Comparison of ENCODE assay signal across 10 cellular contexts in genomic region chr5:95086932-95087818, GRCh38.
A peak's percentile ranks its signal among the peaks of the same experiment; 100 is the strongest.
DNase-seq lines count a peak whose midpoint lies in the region; ATAC-seq and TF ChIP-seq lines count a peak whose summit lies in the region.
"Had no signal": no experiment of that assay in that cellular context is flagged by ENCODE, and none has a peak within 500 bp of the region (broad histone marks: within the 10 kb centered on the region; RNA-seq: fewer than 3 reads in every experiment).

No MANE protein-coding gene starts in this region.

- H3K36me3 Mint-ChIP-seq in progenitor cell of endocrine pancreas (ENCODE audit: insufficient read depth) (no peaks in the 10 kb centered on the region), glutamatergic neuron (ENCODE audit: unreplicated experiment) (no peaks in the 10 kb centered on the region)

- TF ChIP-seq CTCF in progenitor cell of endocrine pancreas (IDR thresholded peaks at IDR 0.05; ENCODE audit: unreplicated experiment) (no peak), glutamatergic neuron (IDR thresholded peaks at IDR 0.05; ENCODE audit: partially characterized antibody, unreplicated experiment) (no peak)

- H3K27me3 Mint-ChIP-seq in progenitor cell of endocrine pancreas (no peaks in the 10 kb centered on the region), glutamatergic neuron (ENCODE audit: unreplicated experiment) (no peaks in the 10 kb centered on the region)

- peak; percentile 41 for ATAC-seq in HG02840 (IDR thresholded peaks at IDR 0.05; ENCODE audit: low FRiP score, unreplicated experiment)

- H3K27ac Mint-ChIP-seq in progenitor cell of endocrine pancreas, result peak overlapping the region; percentile 74
- H3K27ac Mint-ChIP-seq in glutamatergic neuron (ENCODE audit: unreplicated experiment), result no peak overlapping the region

- DNase-seq in SIG-M5 treated with dmso at 0.1 percent for 504 hours (lab: John Stamatoyannopoulos, UW; ENCODE audit: unreplicated experiment) (peak; percentile 21), SIG-M5 (lab: John Stamatoyannopoulos, UW) (no peak), Kasumi-1 (lab: John Stamatoyannopoulos, UW) (peak; percentile 60 to 62), progenitor cell of endocrine pancreas (ENCODE audit: low spot score, unreplicated experiment) (no peak), DMS114 treated with DMSO at 0.1 percent for 48 hours (lab: John Stamatoyannopoulos, UW; ENCODE audit: unreplicated experiment) (no peak), glutamatergic neuron (no peak)
- no peak for DNase-seq in activated naive CD4-positive, alpha-beta T cell treated with Interleukin-2 at 50 U/mL for 16 hours
- DNase-seq: heart right ventricle, Peyer's patch had no signal

- no peak overlapping the region for H3K4me3 Mint-ChIP-seq in progenitor cell of endocrine pancreas (ENCODE audit: low read depth)
- no peak overlapping the region for H3K4me3 Mint-ChIP-seq in glutamatergic neuron (ENCODE audit: unreplicated experiment)

- H3K4me1 Mint-ChIP-seq in progenitor cell of endocrine pancreas (ENCODE audit: low read depth), result no peaks in the 10 kb centered on the region
- H3K4me1 Mint-ChIP-seq in glutamatergic neuron (ENCODE audit: low read depth, unreplicated experiment), result peaks cover 12% of the 10 kb centered on the region

- peaks cover 5% of the 10 kb centered on the region for H3K9me3 Mint-ChIP-seq in progenitor cell of endocrine pancreas (ENCODE audit: low read depth)
- peaks cover 2% of the 10 kb centered on the region for H3K9me3 Mint-ChIP-seq in glutamatergic neuron (ENCODE audit: unreplicated experiment)

Comparison
In these comparisons a context has a peak if more than half of its experiments do, and no peak if none do; other contexts are left out.
1. DNase-seq: peak in SIG-M5 treated with dmso at 0.1 percent for 504 hours (single experiment) and Kasumi-1 (2 of 2); none in SIG-M5 (single experiment), progenitor cell of endocrine pancreas (single experiment), DMS114 treated with DMSO at 0.1 percent for 48 hours (single experiment), activated naive CD4-positive, alpha-beta T cell treated with Interleukin-2 at 50 U/mL for 16 hours (single experiment) and glutamatergic neuron (single experiment).